20 cellular contexts compared by ENCODE assay signal in the genomic region with DNA sequence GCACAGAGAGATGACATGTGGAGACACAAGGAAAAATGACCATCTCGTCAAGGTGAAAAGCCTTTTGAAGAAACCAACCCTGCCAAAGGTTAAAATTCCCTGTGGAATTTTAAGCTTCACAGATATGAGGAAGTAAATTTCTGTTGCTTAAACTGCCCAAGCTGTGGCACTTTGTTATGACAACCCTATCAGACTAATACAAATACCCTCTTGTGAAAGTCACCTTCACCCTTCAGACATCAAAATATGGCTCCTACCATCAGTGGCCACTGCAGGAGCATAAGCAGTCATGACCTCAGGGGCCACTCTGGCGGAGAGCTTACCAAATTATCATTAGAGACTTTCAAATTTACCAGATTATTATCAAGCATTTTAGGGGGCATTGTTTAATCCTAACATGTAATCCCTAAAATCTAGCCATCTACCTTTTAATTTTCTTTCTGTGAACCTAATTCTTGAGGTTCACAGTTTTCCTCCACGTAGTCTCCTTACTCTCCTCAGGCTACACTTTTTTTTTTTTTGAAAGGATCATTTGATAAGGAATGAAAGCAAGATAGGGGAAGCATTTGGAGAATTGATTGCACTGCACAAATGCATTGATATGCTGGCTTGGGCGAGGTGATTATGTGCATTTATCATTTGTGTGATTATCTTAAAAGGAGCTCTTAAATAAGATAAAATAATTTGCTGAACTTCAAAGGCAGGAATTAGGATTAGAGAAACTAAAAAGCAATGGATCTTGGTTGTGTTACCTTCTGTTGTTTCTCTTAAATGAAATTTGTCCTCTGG.
"Had no signal": no experiment of that assay in that cellular context is flagged by ENCODE, and none has a peak within 500 bp of the region (broad histone marks: within the 10 kb centered on the region; RNA-seq: fewer than 3 reads in every experiment).

No MANE protein-coding gene starts in this region.

- ATAC-seq: foreskin keratinocyte; left lung; lower lobe of right lung; natural killer cell; sciatic nerve; stimulated activated effector memory CD8-positive, alpha-beta T cell treated with anti-CD3 and anti-CD28 coated beads, Interleukin-12 subunit alpha, Interleukin-12 subunit beta, amount 100 ng/mL, for 72 hours had no signal

- H3K27ac ChIP-seq: colonic mucosa, esophagus muscularis mucosa, foreskin keratinocyte, left lung, lower lobe of right lung, ovary, stomach, thyroid gland had no signal

- H3K27me3 Mint-ChIP-seq: type B pancreatic cell had no signal

- DNase-seq: colonic mucosa; dermis blood vessel endothelial cell; effector memory CD4-positive, alpha-beta T cell; foreskin keratinocyte; glutamatergic neuron; left lung; lower lobe of right lung; natural killer cell; occipital lobe; ovary; retina; stimulated activated CD4-positive, alpha-beta T cell treated with anti-CD3 and anti-CD28 coated beads, Interleukin-2, amount 100 ng/mL, for 24 hours; stimulated activated CD4-positive, alpha-beta T cell treated with anti-CD3 and anti-CD28 coated beads, Interleukin-4, amount 100 ng/mL, for 24 hours; stimulated activated naive CD4-positive, alpha-beta T cell treated with Interleukin-2 at 50 U/mL for 16 hours; stomach; thyroid gland had no signal

- H3K27ac Mint-ChIP-seq: natural killer cell; stimulated activated effector memory CD8-positive, alpha-beta T cell treated with anti-CD3 and anti-CD28 coated beads, Interleukin-12 subunit alpha, Interleukin-12 subunit beta, amount 100 ng/mL, for 72 hours; type B pancreatic cell had no signal

- H3K9me3 Mint-ChIP-seq: stimulated activated effector memory CD8-positive, alpha-beta T cell treated with anti-CD3 and anti-CD28 coated beads, Interleukin-12 subunit alpha, Interleukin-12 subunit beta, amount 100 ng/mL, for 72 hours had no signal

- H3K36me3 Mint-ChIP-seq: natural killer cell; stimulated activated effector memory CD8-positive, alpha-beta T cell treated with anti-CD3 and anti-CD28 coated beads, Interleukin-12 subunit alpha, Interleukin-12 subunit beta, amount 100 ng/mL, for 72 hours had no signal

- H3K4me3 Mint-ChIP-seq: natural killer cell; stimulated activated effector memory CD8-positive, alpha-beta T cell treated with anti-CD3 and anti-CD28 coated beads, Interleukin-12 subunit alpha, Interleukin-12 subunit beta, amount 100 ng/mL, for 72 hours; type B pancreatic cell had no signal

- H3K4me1 ChIP-seq: colonic mucosa, esophagus muscularis mucosa, foreskin keratinocyte, left lung, lower lobe of right lung, stomach, thyroid gland had no signal

- H3K36me3 ChIP-seq: colonic mucosa, esophagus muscularis mucosa, left lung, lower lobe of right lung, ovary, stomach, thyroid gland had no signal

- H3K27me3 ChIP-seq: colonic mucosa, esophagus muscularis mucosa, foreskin keratinocyte, left lung, stomach, thyroid gland had no signal

- H3K4me1 Mint-ChIP-seq: natural killer cell; stimulated activated effector memory CD8-positive, alpha-beta T cell treated with anti-CD3 and anti-CD28 coated beads, Interleukin-12 subunit alpha, Interleukin-12 subunit beta, amount 100 ng/mL, for 72 hours had no signal

- H3K9me3 ChIP-seq: colonic mucosa, esophagus muscularis mucosa, ovary, thyroid gland had no signal

- H3K4me3 ChIP-seq: colonic mucosa, esophagus muscularis mucosa, left lung, lower lobe of right lung, ovary, stomach, thyroid gland had no signal
